In genomic region chr1:231172411-231172810, GRCh38 we compare ENCODE assay signal across 23 cellular contexts. TPM values are rescaled to one million over a fixed set of nuclear protein-coding genes. Genes with fewer than 3 reads are reported as not detected.
DNase-seq lines count a peak whose midpoint lies in the region; ATAC-seq and TF ChIP-seq lines count a peak whose summit lies in the region.
"Had no signal": no experiment of that assay in that cellular context is flagged by ENCODE, and none has a peak within 500 bp of the region (broad histone marks: within the 10 kb centered on the region; RNA-seq: fewer than 3 reads in every experiment).

No MANE protein-coding gene starts in this region.

- intact Hi-C loops in A673 (cut with micrococcal nuclease; ENCODE audit: unreplicated experiment) = no loop called here

- peak; percentile 31 for ATAC-seq in foreskin keratinocyte
- no peak for ATAC-seq in activated CD4-positive, CD25-positive, alpha-beta regulatory T cell treated with anti-CD3 and anti-CD28 coated beads, Interleukin-2, amount 50 U/mL, for 24 hours
- ATAC-seq: sciatic nerve had no signal

- peaks cover 12% of the 10 kb centered on the region for H3K27me3 ChIP-seq in foreskin keratinocyte
- H3K27me3 ChIP-seq in A673 (replicated peaks; ENCODE audit: insufficient read depth, low read depth, low read length, poor library complexity) = peaks cover 40% of the 10 kb centered on the region
- H3K27me3 ChIP-seq: Peyer's patch, upper lobe of left lung had no signal

- TF ChIP-seq CTCF in foreskin keratinocyte (conservative IDR thresholded peaks at IDR 0.05) (no peak), A673 (conservative IDR thresholded peaks at IDR 0.05; ENCODE audit: low read depth, low read length) (no peak)

- H3K4me3 ChIP-seq in A673 (ENCODE audit: low read depth, low read length, poor library complexity, severe bottlenecking) = no peak overlapping the region
- H3K4me3 ChIP-seq: Peyer's patch, stomach, upper lobe of left lung had no signal

- CTCF ChIA-PET in A673 (lab: Charles Lee) = no interaction called here

- H3K36me3 ChIP-seq in A673 (ENCODE audit: insufficient read depth, low read length, poor library complexity, severe bottlenecking) = no peaks in the 10 kb centered on the region
- H3K36me3 ChIP-seq: Peyer's patch, stomach, upper lobe of left lung had no signal

- POLR2A ChIA-PET in A673 (lab: Charles Lee; ENCODE audit: low non-redundant PET) = no interaction called here

- no peaks in the 10 kb centered on the region for H3K4me1 ChIP-seq in foreskin keratinocyte
- no peaks in the 10 kb centered on the region for H3K4me1 ChIP-seq in A673 (ENCODE audit: insufficient read depth, low read length, poor library complexity, severe bottlenecking)
- H3K4me1 ChIP-seq: parathyroid adenoma, Peyer's patch, stomach, upper lobe of left lung had no signal

- H3K27ac ChIP-seq in foreskin keratinocyte (no peak overlapping the region), A673 (ENCODE audit: low read depth, low read length, poor library complexity, severe bottlenecking) (no peak overlapping the region)
- H3K27ac ChIP-seq: HL-60, parathyroid adenoma, Peyer's patch, stomach, upper lobe of left lung, VCaP had no signal

- no TSS peak for BruUV-seq in A673 (replicated peaks; lab: Mats Ljungman, UMichigan)

- DNase-seq in COLO668 (lab: John Stamatoyannopoulos, UW; ENCODE audit: unreplicated experiment) (peak; percentile 18), NCI-H1694 (lab: John Stamatoyannopoulos, UW) (peak; percentile 85), SHP77 (lab: John Stamatoyannopoulos, UW) (peak; percentile 36 to 45), foreskin keratinocyte (peak in 1 of 2 donors; percentile 25), A673 (ENCODE audit: low spot score) (no peak), dermis blood vessel endothelial cell (no peak)
- no peak for DNase-seq in activated CD4-positive, alpha-beta T cell treated with anti-CD3 and anti-CD28 coated beads, Interleukin-2, amount 50 U/mL, for 1 hour
- DNase-seq: activated CD4-positive, alpha-beta T cell treated with anti-CD3 and anti-CD28 coated beads, Interleukin-2, amount 10 ng/mL, durations not matched to agents 7 days and 5 days; activated naive CD8-positive, alpha-beta T cell treated with anti-CD3 and anti-CD28 coated beads for 36 hours; Calu3; head of caudate nucleus; NCI-H1105; NCI-H2227 treated with DMSO at 0.1 percent for 48 hours; nephron progenitor cell; Peyer's patch; stomach; upper lobe of left lung had no signal

- H3K9me3 ChIP-seq in A673 (ENCODE audit: low read depth, low read length, poor library complexity, severe bottlenecking) = no peaks in the 10 kb centered on the region
- H3K9me3 ChIP-seq: Peyer's patch, stomach, upper lobe of left lung had no signal

RNA-seq across cellular contexts. Expression of gene TRIM67, which starts 10.6 kb away (rescaled TPM):
- total RNA-seq in foreskin keratinocyte = not detected in 2 replicates
- not detected in 2 replicates for polyA plus RNA-seq in foreskin keratinocyte
- 0.06 TPM in 1 of 2 replicates, not detected in the other for total RNA-seq in A673 (2021)
- total RNA-seq in dermis blood vessel endothelial cell = not detected in 2 replicates
- total RNA-seq: activated CD4-positive, alpha-beta T cell treated with anti-CD3 and anti-CD28 coated beads, Interleukin-2, amount 10 ng/mL, durations not matched to agents 7 days and 5 days; activated naive CD8-positive, alpha-beta T cell treated with anti-CD3 and anti-CD28 coated beads for 36 hours had no signal
- polyA plus RNA-seq: liver had no signal

Comparison
In these comparisons a context has a peak if more than half of its experiments do, and no peak if none do; other contexts are left out.
1. DNase-seq: peak in COLO668 (single experiment), NCI-H1694 (single experiment) and SHP77 (2 of 2); none in A673 (single experiment), activated CD4-positive, alpha-beta T cell treated with anti-CD3 and anti-CD28 coated beads, Interleukin-2, amount 50 U/mL, for 1 hour (single experiment) and dermis blood vessel endothelial cell (single experiment).